Comparison of ENCODE assay signal across 34 cellular contexts in genomic region chr22:22669093-22669492, GRCh38. TPM values are rescaled to one million over a fixed set of nuclear protein-coding genes. Genes with fewer than 3 reads are reported as not detected.
"Had no signal": no experiment of that assay in that cellular context is flagged by ENCODE, and none has a peak within 500 bp of the region (broad histone marks: within the 10 kb centered on the region; RNA-seq: fewer than 3 reads in every experiment).

No MANE protein-coding gene starts in this region.

- H2AFZ ChIP-seq: hepatocyte had no signal

- H3K4me2 ChIP-seq: hepatocyte had no signal

- DNase-seq: activated B cell treated with CpG ODN at 0.5 μM for 24 hours; activated CD4-positive, alpha-beta memory T cell treated with anti-CD3 and anti-CD28 coated beads for 36 hours; activated CD4-positive, alpha-beta T cell treated with anti-CD3 and anti-CD28 coated beads for 48 hours; activated CD4-positive, alpha-beta T cell treated with anti-CD3 and anti-CD28 coated beads, Interleukin-2, amount 50 U/mL, for 1 hour; activated CD8-positive, alpha-beta memory T cell treated with anti-CD3 and anti-CD28 coated beads, Interleukin-2, amount 10 ng/mL, durations not matched to agents 7 days and 5 days; activated CD8-positive, alpha-beta memory T cell treated with anti-CD3 and anti-CD28 coated beads, Interleukin-2, amount 50 U/mL, for 4 hours; activated CD8-positive, alpha-beta T cell treated with anti-CD3 and anti-CD28 coated beads, Interleukin-2, amount 10 ng/mL, durations not matched to agents 7 days and 5 days; activated naive CD4-positive, alpha-beta T cell treated with anti-CD3 and anti-CD28 coated beads for 36 hours; activated naive CD8-positive, alpha-beta T cell treated with anti-CD3 and anti-CD28 coated beads for 36 hours; activated naive CD8-positive, alpha-beta T cell treated with anti-CD3 and anti-CD28 coated beads, Interleukin-2, amount 50 U/mL, for 24 hours; activated T-cell treated with anti-CD3 and anti-CD28 coated beads, Interleukin-2, amount 50 U/mL, for 1 hour; activated T-cell treated with anti-CD3 and anti-CD28 coated beads, Interleukin-2, amount 50 U/mL, for 48 hours; amygdala; aorta; body of pancreas; caudate nucleus; cortex of kidney; dermis blood vessel endothelial cell; effector CD4-positive, alpha-beta T cell; effector memory CD8-positive, alpha-beta T cell; erythroblast; foreskin keratinocyte; gastrocnemius medialis; glutamatergic neuron; heart right ventricle; T-helper 17 cell; T1000; WERI-Rb-1 had no signal

- H3K27me3 ChIP-seq: adrenal gland, body of pancreas, foreskin keratinocyte, gastrocnemius medialis had no signal

- ATAC-seq: activated CD4-positive, CD25-positive, alpha-beta regulatory T cell treated with anti-CD3 and anti-CD28 coated beads, Interleukin-2, amount 50 U/mL, for 24 hours; activated CD8-positive, alpha-beta memory T cell treated with anti-CD3 and anti-CD28 coated beads, Interleukin-2, amount 10 ng/mL, durations not matched to agents 7 days and 5 days; activated CD8-positive, alpha-beta T cell treated with anti-CD3 and anti-CD28 coated beads, Interleukin-2, amount 10 ng/mL, durations not matched to agents 7 days and 5 days; activated naive CD8-positive, alpha-beta T cell treated with anti-CD3 and anti-CD28 coated beads, Interleukin-2, amount 50 U/mL, for 24 hours; body of pancreas; effector memory CD8-positive, alpha-beta T cell; foreskin keratinocyte; gastrocnemius medialis; heart right ventricle; T-helper 17 cell had no signal

- H3K4me3 ChIP-seq: adrenal gland, body of pancreas, esophagus muscularis mucosa, gastrocnemius medialis, heart right ventricle, hepatocyte had no signal

- H3K27ac ChIP-seq: adrenal gland, body of pancreas, esophagus muscularis mucosa, foreskin keratinocyte, gastrocnemius medialis, heart right ventricle, hepatocyte, WERI-Rb-1 had no signal

- H3K36me3 ChIP-seq: adrenal gland, esophagus muscularis mucosa, gastrocnemius medialis, heart right ventricle, WERI-Rb-1 had no signal

- FAIRE-seq: colon had no signal

- H3K79me2 ChIP-seq: hepatocyte had no signal

- H3K4me1 ChIP-seq: adrenal gland, body of pancreas, esophagus muscularis mucosa, foreskin keratinocyte, gastrocnemius medialis, heart right ventricle had no signal

- H3K9me3 ChIP-seq: adrenal gland, body of pancreas had no signal

RNA-seq across cellular contexts. Expression of gene GGTLC2, which starts 24.7 kb away (rescaled TPM):
- total RNA-seq: activated B cell treated with CpG ODN at 0.5 μM for 24 hours; activated CD4-positive, alpha-beta memory T cell treated with anti-CD3 and anti-CD28 coated beads for 36 hours; activated CD8-positive, alpha-beta memory T cell treated with anti-CD3 and anti-CD28 coated beads for 36 hours; activated CD8-positive, alpha-beta memory T cell treated with anti-CD3 and anti-CD28 coated beads, Interleukin-2, amount 10 ng/mL, durations not matched to agents 7 days and 5 days; activated CD8-positive, alpha-beta T cell treated with anti-CD3 and anti-CD28 coated beads, Interleukin-2, amount 10 ng/mL, durations not matched to agents 7 days and 5 days; activated naive CD4-positive, alpha-beta T cell treated with anti-CD3 and anti-CD28 coated beads for 36 hours; activated naive CD8-positive, alpha-beta T cell treated with anti-CD3 and anti-CD28 coated beads for 36 hours; adrenal gland; aorta; body of pancreas; dermis blood vessel endothelial cell; esophagus muscularis mucosa; foreskin keratinocyte; gastrocnemius medialis; heart right ventricle; T-helper 17 cell had no signal
- polyA plus RNA-seq: adrenal gland, aorta, foreskin keratinocyte, heart right ventricle, hepatocyte had no signal
